Comparison of ENCODE assay signal across 8 cellular contexts in the genomic region with DNA sequence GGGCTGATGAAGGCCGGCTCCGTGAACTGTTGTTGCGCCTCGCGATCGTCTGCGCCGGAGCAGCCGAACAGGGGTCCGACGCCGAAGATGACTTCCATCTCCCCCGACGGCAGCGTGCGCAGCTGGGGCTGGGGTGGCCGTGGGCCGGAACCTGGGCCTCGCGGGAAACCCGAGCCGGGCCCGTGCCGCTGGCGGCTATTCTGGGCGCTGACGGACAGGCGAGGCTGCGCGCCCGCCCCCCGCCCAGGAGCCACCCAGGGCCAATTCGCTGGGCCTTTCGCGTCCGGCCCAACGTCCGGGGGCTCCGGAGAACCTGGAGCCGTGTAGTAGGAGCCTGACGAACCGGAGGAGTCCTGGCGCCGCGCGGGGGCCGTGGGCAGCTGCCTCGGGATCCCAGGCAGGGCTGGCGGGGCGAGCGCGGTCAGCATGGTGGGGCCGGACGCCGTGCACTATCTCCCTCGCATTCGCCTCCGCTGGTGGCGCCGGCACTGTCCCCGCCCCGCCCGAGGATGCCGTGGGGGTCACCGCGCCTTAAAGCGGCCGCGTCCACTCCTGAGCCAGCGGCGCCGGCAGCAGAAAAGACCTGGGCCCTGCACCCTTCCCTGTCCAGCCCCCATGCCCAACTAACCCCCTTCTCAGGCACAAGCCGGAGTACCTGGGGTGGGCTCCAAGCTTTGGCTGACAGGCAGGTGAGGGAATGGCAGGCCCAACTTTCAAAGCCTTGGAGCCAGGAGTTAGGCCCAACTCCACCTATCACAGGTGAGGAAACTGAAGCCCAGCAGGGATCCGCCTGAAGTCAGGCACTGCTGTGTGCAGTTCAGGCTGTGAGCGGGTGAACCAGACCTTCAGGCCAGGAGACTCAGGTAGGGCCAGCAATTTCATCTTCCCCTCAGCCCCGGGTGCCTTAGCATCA. TPM values are rescaled to one million over a fixed set of nuclear protein-coding genes. Genes with fewer than 3 reads are reported as not detected.
DNase-seq lines count a peak whose midpoint lies in the region; ATAC-seq and TF ChIP-seq lines count a peak whose summit lies in the region.

A gene with protein sequence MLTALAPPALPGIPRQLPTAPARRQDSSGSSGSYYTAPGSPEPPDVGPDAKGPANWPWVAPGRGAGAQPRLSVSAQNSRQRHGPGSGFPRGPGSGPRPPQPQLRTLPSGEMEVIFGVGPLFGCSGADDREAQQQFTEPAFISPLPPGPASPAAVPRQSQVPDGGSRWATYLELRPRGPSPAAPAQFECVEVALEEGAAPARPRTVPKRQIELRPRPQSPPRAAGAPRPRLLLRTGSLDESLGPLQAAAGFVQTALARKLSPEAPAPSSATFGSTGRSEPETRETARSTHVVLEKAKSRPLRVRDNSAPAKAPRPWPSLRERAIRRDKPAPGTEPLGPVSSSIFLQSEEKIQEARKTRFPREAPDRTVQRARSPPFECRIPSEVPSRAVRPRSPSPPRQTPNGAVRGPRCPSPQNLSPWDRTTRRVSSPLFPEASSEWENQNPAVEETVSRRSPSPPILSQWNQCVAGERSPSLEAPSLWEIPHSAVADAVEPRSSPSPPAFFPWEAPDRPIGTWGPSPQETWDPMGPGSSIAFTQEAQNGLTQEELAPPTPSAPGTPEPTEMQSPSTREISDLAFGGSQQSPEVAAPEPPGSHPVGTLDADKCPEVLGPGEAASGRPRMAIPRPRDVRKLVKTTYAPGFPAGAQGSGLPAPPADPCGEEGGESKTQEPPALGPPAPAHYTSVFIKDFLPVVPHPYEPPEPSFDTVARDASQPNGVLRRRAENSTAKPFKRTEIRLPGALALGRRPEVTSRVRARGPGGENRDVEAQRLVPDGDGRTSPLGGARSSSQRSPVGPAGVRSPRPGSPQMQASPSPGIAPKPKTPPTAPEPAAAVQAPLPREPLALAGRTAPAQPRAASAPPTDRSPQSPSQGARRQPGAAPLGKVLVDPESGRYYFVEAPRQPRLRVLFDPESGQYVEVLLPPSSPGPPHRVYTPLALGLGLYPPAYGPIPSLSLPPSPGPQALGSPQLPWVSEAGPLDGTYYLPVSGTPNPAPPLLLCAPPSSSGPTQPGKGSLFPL (minus strand): TSS at position 451 of the 913 bp plus-strand sequence. CDS start 23 bp downstream, at position 428.

- H3K36me3 Mint-ChIP-seq in neural crest cell (ENCODE audit: low read depth), result peaks cover 4% of the 10 kb centered on the region
- H3K36me3 Mint-ChIP-seq in Caco-2 (ENCODE audit: insufficient read depth, unreplicated experiment), result peaks cover 20% of the 10 kb centered on the region

- H3K9me3 Mint-ChIP-seq in neural crest cell (no peaks in the 10 kb centered on the region), Caco-2 (ENCODE audit: unreplicated experiment) (no peaks in the 10 kb centered on the region)

- ATAC-seq in GM19397 (IDR thresholded peaks at IDR 0.05; ENCODE audit: unreplicated experiment) (no peak), HG02759 (IDR thresholded peaks at IDR 0.05; ENCODE audit: unreplicated experiment) (no peak)

- H3K4me3 Mint-ChIP-seq in neural crest cell (peak within 1 kb of the TSS; percentile 73), Caco-2 (ENCODE audit: unreplicated experiment) (no peak within 1 kb of the TSS)

- 93% methylated on average over 2 of the region's 76 CpGs; no CpG with 5 or more reads in 1 of the 2 donors for WGBS in esophagus squamous epithelium, 2 donors

- CTCF ChIA-PET in Caco-2 (lab: Charles Lee), result no interaction called here

- H3K4me1 Mint-ChIP-seq in neural crest cell (peaks cover 5% of the 10 kb centered on the region), Caco-2 (ENCODE audit: low read depth, unreplicated experiment) (peaks cover 9% of the 10 kb centered on the region)

- H3K9me3 ChIP-seq in BE2C, result no peaks in the 10 kb centered on the region
- peaks cover 10% of the 10 kb centered on the region; the same call in 1 of the 2 replicates for H3K9me3 ChIP-seq in NT2/D1 (ENCODE audit: insufficient read depth, low read length)
- H3K9me3 ChIP-seq in esophagus squamous epithelium, result no peaks in the 10 kb centered on the region
- no peaks in the 10 kb centered on the region for H3K9me3 ChIP-seq in Caco-2

- no peaks in the 10 kb centered on the region for H3K4me1 ChIP-seq in BE2C
- H3K4me1 ChIP-seq in NT2/D1 (ENCODE audit: insufficient read depth, insufficient read length), result peaks cover 11% of the 10 kb centered on the region
- peaks cover 32 to 68% (median 45%) of the 10 kb centered on the region in 3 donors for H3K4me1 ChIP-seq in esophagus squamous epithelium
- peaks cover 22% of the 10 kb centered on the region for H3K4me1 ChIP-seq in Caco-2

- peak in 1 of 4 donors; percentile 21 for TF ChIP-seq POLR2A in esophagus squamous epithelium (IDR thresholded peaks at IDR 0.05)

- BruUV-seq in Caco-2 (replicated peaks; lab: Mats Ljungman, UMichigan), result no TSS peak

- intact Hi-C loops in esophagus squamous epithelium (cut with DNase I) (loop anchor here (5.0 kb wide), 1 partner anchor 53 kb away; the partner anchor contains the start of gene PAIP2), Caco-2 (cut with micrococcal nuclease; ENCODE audit: unreplicated experiment) (no loop called here)

- H3K4me3 ChIP-seq in BE2C (ENCODE audit: low read depth, low read length) (peak within 1 kb of the TSS; percentile 33), NT2/D1 (ENCODE audit: insufficient read length, low read depth) (peak within 1 kb of the TSS; percentile 33), esophagus squamous epithelium (peak within 1 kb of the TSS; percentile 35 to 73 (median 56)), Caco-2 (ENCODE audit: low read depth, low read length) (no peak within 1 kb of the TSS)

- no peak for DNase-seq in BE2C
- no peak for DNase-seq in NT2/D1 (ENCODE audit: low read depth, low spot score)
- DNase-seq in esophagus squamous epithelium (lab: John Stamatoyannopoulos, UW), result no peak
- DNase-seq in neural crest cell (ENCODE audit: low read depth, low spot score), result no peak
- DNase-seq in Caco-2, result no peak
- DNase-seq in HuH-7 (ENCODE audit: low spot score), result no peak

- no peaks in the 10 kb centered on the region for H3K36me3 ChIP-seq in BE2C
- no peaks in the 10 kb centered on the region for H3K36me3 ChIP-seq in NT2/D1 (ENCODE audit: insufficient read depth, insufficient read length, low read length)
- H3K36me3 ChIP-seq in esophagus squamous epithelium, result no peaks in the 10 kb centered on the region
- H3K36me3 ChIP-seq in Caco-2 (ENCODE audit: control insufficient read depth, insufficient read depth, low read length), result no peaks in the 10 kb centered on the region; the same call in 1 of the 2 replicates

- H3K27me3 ChIP-seq in BE2C (peaks cover 31% of the 10 kb centered on the region), NT2/D1 (ENCODE audit: insufficient read depth, insufficient read length) (peaks cover 16% of the 10 kb centered on the region), esophagus squamous epithelium (peaks cover 0 to 38% (median 0%) of the 10 kb centered on the region in 4 donors), Caco-2 (replicated peaks; ENCODE audit: control insufficient read depth, insufficient read depth, low read length) (no peaks in the 10 kb centered on the region)

- POLR2A ChIA-PET in Caco-2 (lab: Charles Lee), result interaction anchor here (0.6 kb wide), 1 partner anchor 102 kb away, joined by 7 read pairs; no protein-coding TSS in a partner anchor

- peak within 1 kb of the TSS; percentile 52 to 81 (median 56) for H3K27ac ChIP-seq in esophagus squamous epithelium

- H3K27me3 Mint-ChIP-seq in neural crest cell (ENCODE audit: low read depth) (peaks cover 57% of the 10 kb centered on the region), Caco-2 (ENCODE audit: insufficient read depth, unreplicated experiment) (no peaks in the 10 kb centered on the region)

- TF ChIP-seq CTCF in BE2C (IDR thresholded peaks at IDR 0.05; ENCODE audit: low read depth, low read length) (no peak), esophagus squamous epithelium (IDR thresholded peaks at IDR 0.05) (no peak), neural crest cell (conservative IDR thresholded peaks at IDR 0.05) (no peak), Caco-2 (IDR thresholded peaks at IDR 0.05; ENCODE audit: insufficient read depth in 1 of 2, low read depth in 1 of 2, low read length in 1 of 2, severe bottlenecking in 1 of 2, unreplicated experiment in 1 of 2) (no peak)

- H3K9ac ChIP-seq in NT2/D1 (ENCODE audit: insufficient read length, low read depth), result peak within 1 kb of the TSS; percentile 71

- no peak within 1 kb of the TSS for H3K27ac Mint-ChIP-seq in neural crest cell (ENCODE audit: unreplicated experiment)
- no peak within 1 kb of the TSS for H3K27ac Mint-ChIP-seq in Caco-2 (ENCODE audit: unreplicated experiment)

RNA-seq across cellular contexts. Expression of the gene that starts here (rescaled TPM):
- 1.9 TPM for polyA plus RNA-seq in BE2C (2012; ENCODE audit: insufficient read depth, insufficient read length, low read depth)
- 1 to 10 TPM in 3 of 4 donors, under 1 TPM in 1; 0.95 to 1.8 (median 1.0) TPM for total RNA-seq in esophagus squamous epithelium
- 2.2 and 2.4 TPM in 2 replicates for total RNA-seq in neural crest cell
- 2.7 and 2.9 TPM in 2 replicates for total RNA-seq in Caco-2 (2022)
